8 cellular contexts compared by ENCODE assay signal in genomic region chrX:106898462-106898861, GRCh38. TPM values are rescaled to one million over a fixed set of nuclear protein-coding genes. Genes with fewer than 3 reads are reported as not detected.
A peak's percentile ranks its signal among the peaks of the same experiment; 100 is the strongest.
DNase-seq lines count a peak whose midpoint lies in the region; ATAC-seq and TF ChIP-seq lines count a peak whose summit lies in the region.

No MANE protein-coding gene starts in this region.

- DNase-seq in epithelial cell of proximal tubule (ENCODE audit: low read depth) = no peak
- peak; percentile 50 to 84 for DNase-seq in trophoblast cell
- no peak for DNase-seq in stimulated activated CD4-positive, alpha-beta T cell treated with anti-CD3 and anti-CD28 coated beads, Interleukin-4, amount 100 ng/mL, for 1 hour
- DNase-seq in omental fat pad (ENCODE audit: low spot score) = no peak

- H3K27me3 ChIP-seq in DOHH2 (ENCODE audit: control insufficient read depth, low read length) (no peaks in the 10 kb centered on the region), OCI-LY1 (ENCODE audit: insufficient read depth, low read length) (no peaks in the 10 kb centered on the region), trophoblast cell (ENCODE audit: insufficient read depth, low read length) (no peaks in the 10 kb centered on the region)

- TF ChIP-seq CTCF in DOHH2 (IDR thresholded peaks at IDR 0.05; ENCODE audit: low read depth, low read length, poor library complexity, severe bottlenecking) = peak; percentile 48
- peak; percentile 40; the same call in 1 of the 2 replicates for TF ChIP-seq CTCF in OCI-LY1 (IDR thresholded peaks at IDR 0.05; ENCODE audit: low read length)
- TF ChIP-seq CTCF in epithelial cell of proximal tubule (conservative IDR thresholded peaks at IDR 0.05; ENCODE audit: low read depth, low read length) = peak; percentile 51
- no peak for TF ChIP-seq CTCF in omental fat pad (IDR thresholded peaks at IDR 0.05)

- H4K8ac ChIP-seq in trophoblast cell (ENCODE audit: low read depth, low read length) = no peak overlapping the region

- H3K4me2 ChIP-seq in DOHH2 (ENCODE audit: low read length) = no peak overlapping the region
- H3K4me2 ChIP-seq in OCI-LY1 (ENCODE audit: low read length) = no peak overlapping the region
- no peak overlapping the region for H3K4me2 ChIP-seq in trophoblast cell (ENCODE audit: low read length)

- no peak overlapping the region for H2AK5ac ChIP-seq in trophoblast cell (ENCODE audit: low read length)

- no peak overlapping the region for H2BK120ac ChIP-seq in trophoblast cell (ENCODE audit: insufficient read depth, low read length, poor library complexity)

- ATAC-seq in GM19023 (IDR thresholded peaks at IDR 0.05; ENCODE audit: unreplicated experiment) = peak; percentile 68
- peak; percentile 78 for ATAC-seq in HG03354 (IDR thresholded peaks at IDR 0.05; ENCODE audit: poor library complexity, severe bottlenecking, unreplicated experiment)
- ATAC-seq in omental fat pad (ENCODE audit: low FRiP score) = no peak

- H3K14ac ChIP-seq in trophoblast cell (ENCODE audit: low read length) = no peak overlapping the region

- H3K4me1 ChIP-seq in DOHH2 (ENCODE audit: control insufficient read depth, low read length) = no peaks in the 10 kb centered on the region
- H3K4me1 ChIP-seq in OCI-LY1 (ENCODE audit: insufficient read depth, low read length, severe bottlenecking) = no peaks in the 10 kb centered on the region
- peaks cover 0 to 3% of the 10 kb centered on the region in 2 experiments for H3K4me1 ChIP-seq in trophoblast cell (ENCODE audit: control insufficient read depth in 1 of 2, insufficient read depth in 2 of 2, low read length in 2 of 2)

- no peak overlapping the region for H3K18ac ChIP-seq in trophoblast cell (ENCODE audit: low read length)

- H3K4ac ChIP-seq in trophoblast cell (ENCODE audit: low read depth, low read length) = no peak overlapping the region

- H3K9me3 ChIP-seq in DOHH2 (ENCODE audit: control insufficient read depth, insufficient read depth, low read length) (no peaks in the 10 kb centered on the region), OCI-LY1 (ENCODE audit: low read length) (no peaks in the 10 kb centered on the region), trophoblast cell (ENCODE audit: insufficient read depth, low read depth, low read length) (no peaks in the 10 kb centered on the region)

- H3K79me1 ChIP-seq in trophoblast cell (ENCODE audit: low read length) = no peaks in the 10 kb centered on the region

- H4K20me1 ChIP-seq in DOHH2 (ENCODE audit: control insufficient read depth, insufficient read depth, low read depth, low read length) (no peaks in the 10 kb centered on the region), OCI-LY1 (ENCODE audit: insufficient read depth, low read length) (no peaks in the 10 kb centered on the region)

- WGBS in trophoblast cell (ENCODE audit: extremely low coverage, insufficient coverage, insufficient read length) = no CpG with 5 or more reads among the region's 1 CpG

- H3K9me2 ChIP-seq in DOHH2 (replicated peaks; ENCODE audit: control insufficient read depth, low read length) (no peaks in the 10 kb centered on the region), OCI-LY1 (ENCODE audit: low read depth, low read length) (no peaks in the 10 kb centered on the region)

- H3K79me2 ChIP-seq in DOHH2 (ENCODE audit: control insufficient read depth, low read length) (no peaks in the 10 kb centered on the region), OCI-LY1 (ENCODE audit: insufficient read depth, low read length) (no peaks in the 10 kb centered on the region), trophoblast cell (ENCODE audit: control insufficient read depth, insufficient read depth, low read length, poor library complexity) (no peaks in the 10 kb centered on the region)

- H3K36me3 ChIP-seq in DOHH2 (ENCODE audit: control insufficient read depth, low read length) = no peaks in the 10 kb centered on the region
- no peaks in the 10 kb centered on the region for H3K36me3 ChIP-seq in OCI-LY1 (ENCODE audit: insufficient read depth, low read length)
- no peaks in the 10 kb centered on the region for H3K36me3 ChIP-seq in trophoblast cell (ENCODE audit: control insufficient read depth in 1 of 2, insufficient read depth in 2 of 2, low read length in 2 of 2)

- no peak overlapping the region for H3K23ac ChIP-seq in trophoblast cell (ENCODE audit: low read length)

- no peak overlapping the region for H2BK5ac ChIP-seq in trophoblast cell (ENCODE audit: low read depth, low read length, poor library complexity)

- H2AFZ ChIP-seq in OCI-LY1 (ENCODE audit: low read length) (no peak overlapping the region), trophoblast cell (ENCODE audit: insufficient read depth, low read length, poor library complexity) (no peak overlapping the region)

- H3F3A ChIP-seq in DOHH2 (ENCODE audit: control insufficient read depth, insufficient read depth) = no peaks in the 10 kb centered on the region
- no peaks in the 10 kb centered on the region for H3F3A ChIP-seq in OCI-LY1 (ENCODE audit: insufficient read depth, low read length)

- H4K12ac ChIP-seq in trophoblast cell (ENCODE audit: low read depth, low read length) = no peak overlapping the region

- H3K4me3 ChIP-seq in DOHH2 (ENCODE audit: low read length) (no peak overlapping the region), OCI-LY1 (ENCODE audit: low read depth, low read length, poor library complexity, severe bottlenecking) (no peak overlapping the region), epithelial cell of proximal tubule (ENCODE audit: low read depth, low read length) (no peak overlapping the region), trophoblast cell (ENCODE audit: low read depth, low read length) (no peak overlapping the region)

- H3K27ac ChIP-seq in DOHH2 (ENCODE audit: low read depth, low read length) (no peak overlapping the region), OCI-LY1 (ENCODE audit: low read depth, low read length, poor library complexity, severe bottlenecking) (no peak overlapping the region), trophoblast cell (ENCODE audit: low read depth, low read length) (no peak overlapping the region)

- no peak overlapping the region for H2BK12ac ChIP-seq in trophoblast cell (ENCODE audit: low read length)

- H3K9ac ChIP-seq in OCI-LY1 (ENCODE audit: low read length) (no peak overlapping the region), trophoblast cell (ENCODE audit: low read length) (no peak overlapping the region)

- no peak overlapping the region for H4K91ac ChIP-seq in trophoblast cell (ENCODE audit: low read depth, low read length)

RNA-seq across cellular contexts. Expression of gene RIPPLY1, which starts 4.7 kb away (rescaled TPM):
- total RNA-seq in epithelial cell of proximal tubule (not detected in 2 replicates), omental fat pad (under 1 TPM in 1 of 4 donors, not detected in 3; 0.82 TPM)
- polyA plus RNA-seq in trophoblast cell (2013) = 0.04 and 0.07 TPM in 2 replicates

RNA-seq across cellular contexts. Expression of gene CLDN2, which starts 21.7 kb away (rescaled TPM):
- total RNA-seq in epithelial cell of proximal tubule (0.06 TPM in 1 of 2 replicates, not detected in the other), omental fat pad (1 to 10 TPM in 1 of 4 donors, under 1 TPM in 3; 0.24 to 2.4 (median 0.30) TPM)
- 0.04 TPM in 1 of 2 replicates, not detected in the other for polyA plus RNA-seq in trophoblast cell (2013)

Comparison
In these comparisons a context has a peak if more than half of its experiments do, and no peak if none do; other contexts are left out.
1. CTCF ChIP-seq: peak in DOHH2 (single experiment), OCI-LY1 (single experiment) and epithelial cell of proximal tubule (single experiment); none in omental fat pad (0 of 3).
2. DNase-seq: peak in trophoblast cell (2 of 2); none in epithelial cell of proximal tubule (single experiment), stimulated activated CD4-positive, alpha-beta T cell treated with anti-CD3 and anti-CD28 coated beads, Interleukin-4, amount 100 ng/mL, for 1 hour (single experiment) and omental fat pad (single experiment).